In genomic region chr9:78028926-78029325, GRCh38 we compare ENCODE assay signal across 9 cellular contexts. TPM values are rescaled to one million over a fixed set of nuclear protein-coding genes. Genes with fewer than 3 reads are reported as not detected.
DNase-seq lines count a peak whose midpoint lies in the region; ATAC-seq and TF ChIP-seq lines count a peak whose summit lies in the region.
"Had no signal": no experiment of that assay in that cellular context is flagged by ENCODE, and none has a peak within 500 bp of the region (broad histone marks: within the 10 kb centered on the region; RNA-seq: fewer than 3 reads in every experiment).

No MANE protein-coding gene starts in this region.

- no peak overlapping the region for H2AFZ ChIP-seq in mesenchymal stem cell (ENCODE audit: low read depth, low read length)

- H3K4me2 ChIP-seq in mesenchymal stem cell (ENCODE audit: low read length, poor library complexity, severe bottlenecking), result peak overlapping the region; percentile 54

- TF ChIP-seq POLR2A in body of pancreas (IDR thresholded peaks at IDR 0.05), result no peak

- TF ChIP-seq CTCF in body of pancreas (IDR thresholded peaks at IDR 0.05) (no peak), type B pancreatic cell (conservative IDR thresholded peaks at IDR 0.05) (no peak)

- intact Hi-C loops in activated naive CD4-positive, alpha-beta T cell treated with anti-CD3 and anti-CD28 coated beads for 36 hours (cut with micrococcal nuclease), result loop anchor here (1.0 kb wide), 1 partner anchor 19 kb away; no protein-coding TSS in a partner anchor
- intact Hi-C loops in body of pancreas (cut with DNase I), result no loop called here

- H2BK120ac ChIP-seq in mesenchymal stem cell (ENCODE audit: low read depth, low read length), result no peak overlapping the region

- H3K9ac ChIP-seq in mesenchymal stem cell (ENCODE audit: low read length), result peak overlapping the region; percentile 82

- H2BK5ac ChIP-seq in mesenchymal stem cell (ENCODE audit: low read depth, low read length, poor library complexity, severe bottlenecking), result no peak overlapping the region

- no peak overlapping the region for H3K4ac ChIP-seq in mesenchymal stem cell (ENCODE audit: low read depth in 1 of 2, low read length in 2 of 2)

- peak overlapping the region; percentile 87 for H3K4me3 Mint-ChIP-seq in activated naive CD4-positive, alpha-beta T cell treated with anti-CD3 and anti-CD28 coated beads for 36 hours
- H3K4me3 Mint-ChIP-seq in type B pancreatic cell, result peak overlapping the region; percentile 93

- H3K4me1 ChIP-seq in body of pancreas (peaks cover 29% of the 10 kb centered on the region), mesenchymal stem cell (ENCODE audit: control insufficient read depth, insufficient read depth, low read depth, low read length) (peaks cover 3% of the 10 kb centered on the region)

- no peak overlapping the region for H3K23ac ChIP-seq in mesenchymal stem cell (ENCODE audit: low read length in 2 of 2)

- H2BK12ac ChIP-seq in mesenchymal stem cell (ENCODE audit: low read length in 2 of 2), result no peak overlapping the region

- no peak overlapping the region for H3K14ac ChIP-seq in mesenchymal stem cell (ENCODE audit: low read length in 2 of 2)

- H3K27me3 Mint-ChIP-seq in activated naive CD4-positive, alpha-beta T cell treated with anti-CD3 and anti-CD28 coated beads for 36 hours (ENCODE audit: low read depth), result no peaks in the 10 kb centered on the region
- H3K27me3 Mint-ChIP-seq in type B pancreatic cell, result no peaks in the 10 kb centered on the region

- H3K36me3 Mint-ChIP-seq in activated naive CD4-positive, alpha-beta T cell treated with anti-CD3 and anti-CD28 coated beads for 36 hours (ENCODE audit: low read depth), result no peaks in the 10 kb centered on the region
- peaks cover 10% of the 10 kb centered on the region for H3K36me3 Mint-ChIP-seq in type B pancreatic cell

- H3K4me1 Mint-ChIP-seq in activated naive CD4-positive, alpha-beta T cell treated with anti-CD3 and anti-CD28 coated beads for 36 hours (ENCODE audit: low read depth), result peaks cover 54% of the 10 kb centered on the region
- H3K4me1 Mint-ChIP-seq in type B pancreatic cell (ENCODE audit: unreplicated experiment), result peaks cover 46% of the 10 kb centered on the region

- no peaks in the 10 kb centered on the region for H3K9me3 Mint-ChIP-seq in activated naive CD4-positive, alpha-beta T cell treated with anti-CD3 and anti-CD28 coated beads for 36 hours
- H3K9me3 Mint-ChIP-seq in type B pancreatic cell, result no peaks in the 10 kb centered on the region

- H4K91ac ChIP-seq in mesenchymal stem cell (ENCODE audit: low read length), result no peak overlapping the region

- 61 to 83% methylated on average over 1 of the region's 1 CpG for WGBS in body of pancreas, 2 donors
- WGBS in mesenchymal stem cell, result 100% methylated on average over 1 of the region's 1 CpG

- H2BK15ac ChIP-seq in mesenchymal stem cell (ENCODE audit: low read depth, poor library complexity, severe bottlenecking), result no peak overlapping the region

- CTCF ChIA-PET in activated naive CD4-positive, alpha-beta T cell treated with anti-CD3 and anti-CD28 coated beads for 36 hours (lab: Charles Lee), result interaction anchor here (0.7 to 1.0 kb wide), 2 partner anchors 52 to 119 kb away, joined by 3 read pairs; no protein-coding TSS in a partner anchor

- H3K27ac ChIP-seq in body of pancreas, result peak overlapping the region in 3 of 4 donors; percentile 95 to 97 (median 96)
- H3K27ac ChIP-seq in mesenchymal stem cell (ENCODE audit: low read length, poor library complexity, severe bottlenecking), result no peak overlapping the region

- no peak for DNase-seq in activated naive CD4-positive, alpha-beta T cell treated with anti-CD3 and anti-CD28 coated beads for 36 hours
- no peak for DNase-seq in activated naive CD4-positive, alpha-beta T cell (lab: John Stamatoyannopoulos, UW)
- no peak for DNase-seq in body of pancreas
- no peak for DNase-seq in mesenchymal stem cell
- DNase-seq in type B pancreatic cell (ENCODE audit: extremely low spot score, unreplicated experiment), result no peak
- DNase-seq in activated gamma-delta T cell treated with Interleukin-2 at 50 U/mL for 16 hours, result no peak
- no peak for DNase-seq in iPS-NIHi11 (ENCODE audit: low spot score)
- DNase-seq in glomerular visceral epithelial cell (ENCODE audit: extremely low spot score), result no peak
- DNase-seq: DMS153 had no signal

- ATAC-seq in body of pancreas, result no peak

- no peak overlapping the region for H4K8ac ChIP-seq in mesenchymal stem cell (ENCODE audit: low read length)

- H3K79me1 ChIP-seq in mesenchymal stem cell (replicated peaks; ENCODE audit: low read length, poor library complexity, severe bottlenecking), result no peaks in the 10 kb centered on the region

- H3K4me3 ChIP-seq in body of pancreas, result no peak overlapping the region
- peak overlapping the region in 1 of 2 experiments; percentile 92 for H3K4me3 ChIP-seq in mesenchymal stem cell (ENCODE audit: insufficient read depth in 1 of 2, low read depth in 1 of 2, low read length in 2 of 2)

- no peak overlapping the region for H3K18ac ChIP-seq in mesenchymal stem cell (ENCODE audit: low read depth in 1 of 2, low read length in 2 of 2)

- H3K36me3 ChIP-seq in body of pancreas (replicated peaks in 1 of 2; ENCODE audit: insufficient read depth in 1 of 2, low read depth in 2 of 2) (no peaks in the 10 kb centered on the region), mesenchymal stem cell (ENCODE audit: control insufficient read depth in 1 of 2, insufficient read depth in 2 of 2, low read depth in 1 of 2, low read length in 2 of 2) (no peaks in the 10 kb centered on the region)

- H3K9me3 ChIP-seq in body of pancreas (no peaks in the 10 kb centered on the region), mesenchymal stem cell (ENCODE audit: control insufficient read depth, low read length) (no peaks in the 10 kb centered on the region)

- no peak overlapping the region for H3K27ac Mint-ChIP-seq in activated naive CD4-positive, alpha-beta T cell treated with anti-CD3 and anti-CD28 coated beads for 36 hours
- H3K27ac Mint-ChIP-seq in type B pancreatic cell, result peak overlapping the region; percentile 85

- no peak overlapping the region for H2AK5ac ChIP-seq in mesenchymal stem cell (ENCODE audit: low read length, severe bottlenecking)

- H3K27me3 ChIP-seq in body of pancreas (no peaks in the 10 kb centered on the region), mesenchymal stem cell (ENCODE audit: control insufficient read depth in 1 of 2, insufficient read depth in 1 of 2, low read length in 2 of 2) (no peaks in the 10 kb centered on the region)

RNA-seq across cellular contexts. Expression of gene GNAQ, which starts 2.7 kb away (rescaled TPM):
- total RNA-seq in activated naive CD4-positive, alpha-beta T cell treated with anti-CD3 and anti-CD28 coated beads for 36 hours, result 10 to 100 TPM; 22.4 to 22.7 TPM
- total RNA-seq in body of pancreas (10 to 100 TPM; 15.8 to 22.1 TPM), type B pancreatic cell (ENCODE audit: low replicate concordance) (46.7 and 52.1 TPM in 2 replicates)
- polyA plus RNA-seq in mesenchymal stem cell (2013, experiment 1 of 2), result 27.9 TPM
- 28.5 TPM for polyA plus RNA-seq in mesenchymal stem cell (2013, experiment 2 of 2)
